12 cellular contexts compared by ENCODE assay signal in the genomic region with DNA sequence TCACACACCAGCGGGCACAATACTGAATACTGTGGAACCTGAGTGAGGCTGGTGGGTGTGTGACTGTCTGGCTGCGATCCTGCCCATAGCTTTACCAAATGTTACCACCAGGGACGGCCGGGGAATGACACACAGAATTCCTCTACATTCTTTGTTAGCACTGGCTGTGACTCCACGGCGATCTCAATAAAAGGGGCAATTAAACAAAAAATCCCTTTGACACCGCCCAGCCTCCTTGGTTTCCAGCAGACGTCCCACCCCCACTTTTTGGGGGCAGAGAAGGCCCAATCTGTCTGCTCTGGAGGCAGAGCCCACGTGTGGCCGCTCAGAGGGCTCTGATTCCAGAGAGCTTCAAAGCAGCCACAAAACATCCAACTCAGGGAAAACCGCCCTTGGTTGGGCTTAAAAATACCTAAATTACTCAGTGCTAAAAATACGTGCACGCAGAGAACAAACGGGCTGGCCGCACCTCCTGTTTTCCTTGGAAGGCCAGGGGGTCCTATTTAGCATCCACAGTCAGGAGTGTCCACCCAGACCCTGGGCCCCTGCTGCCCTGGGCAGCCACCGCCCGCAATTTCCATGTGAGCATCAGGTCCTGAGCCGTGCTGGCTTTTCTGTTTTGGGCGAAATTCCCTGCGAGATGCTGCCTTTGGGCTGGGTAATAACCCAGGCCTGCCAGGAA. TPM values are rescaled to one million over a fixed set of nuclear protein-coding genes. Genes with fewer than 3 reads are reported as not detected.
A peak's percentile ranks its signal among the peaks of the same experiment; 100 is the strongest.
DNase-seq lines count a peak whose midpoint lies in the region; ATAC-seq, FAIRE-seq and TF ChIP-seq lines count a peak whose summit lies in the region.
"Had no signal": no experiment of that assay in that cellular context is flagged by ENCODE, and none has a peak within 500 bp of the region (broad histone marks: within the 10 kb centered on the region; RNA-seq: fewer than 3 reads in every experiment).

No MANE protein-coding gene starts in this region.

- H3K27ac ChIP-seq in HepG2 (ENCODE audit: extremely low read length, insufficient read depth, low read length) (peak overlapping the region; percentile 15), right lobe of liver (no peak overlapping the region), caudate nucleus (ENCODE audit: low read depth, low read length) (peak overlapping the region; percentile 8), aorta (ENCODE audit: low read depth in 1 of 2, low read length in 2 of 2) (peak overlapping the region in 1 of 2 donors; percentile 66), prostate gland (peak overlapping the region in 1 of 2 donors; percentile 70)

- TF ChIP-seq CTCF in HepG2 (CRISPR knock-in tag; IDR thresholded peaks at IDR 0.05) (no peak), right lobe of liver (IDR thresholded peaks at IDR 0.05) (no peak), prostate gland (IDR thresholded peaks at IDR 0.05) (peak in 2 of 4 experiments; percentile 15 to 36)

- CTCF ChIA-PET in HepG2 (lab: Yijun Ruan, JAX; ENCODE audit: low intra/inter-chr PET ratio, low total read pairs): no interaction called here

- ATAC-seq in HepG2 (peak; percentile 57), right lobe of liver (no peak), aorta (ENCODE audit: low FRiP score) (peak; percentile 37), GM18873 (IDR thresholded peaks at IDR 0.05; ENCODE audit: low FRiP score, unreplicated experiment) (no peak)

- no peak for DNase-seq in HepG2 (ENCODE audit: low spot score)
- no peak for DNase-seq in right lobe of liver
- DNase-seq in caudate nucleus (lab: John Stamatoyannopoulos, UW): no peak
- peak; percentile 41 for DNase-seq in left kidney (ENCODE audit: low read depth, low spot score)
- peak in 1 of 2 donors; percentile 71 for DNase-seq in aorta
- no peak for DNase-seq in prostate gland (ENCODE audit: low spot score)
- no peak for DNase-seq in NOMO-1 (lab: John Stamatoyannopoulos, UW; ENCODE audit: unreplicated experiment in 2 of 2)
- DNase-seq: activated CD8-positive, alpha-beta memory T cell treated with anti-CD3 and anti-CD28 coated beads, Interleukin-2, amount 50 U/mL, for 48 hours; BE2C; effector CD8-positive, alpha-beta T cell; stimulated activated CD4-positive, alpha-beta T cell treated with anti-CD3 and anti-CD28 coated beads, Interleukin-2, amount 100 ng/mL, for 24 hours had no signal

- POLR2A ChIA-PET in HepG2 (lab: Yijun Ruan, JAX): interaction anchor here (1.3 to 1.8 kb wide), 2 partner anchors 48 to 55 kb away, joined by 4 to 14 read pairs; a partner anchor contains a TSS

- TF ChIP-seq POLR2A in HepG2 (IDR thresholded peaks at IDR 0.05; ENCODE audit: insufficient read depth in 1 of 2, low read depth in 2 of 2, low read length in 2 of 2) (no peak), right lobe of liver (IDR thresholded peaks at IDR 0.05) (no peak), prostate gland (IDR thresholded peaks at IDR 0.05) (no peak)

- no peaks in the 10 kb centered on the region for H4K20me1 ChIP-seq in HepG2 (ENCODE audit: insufficient read depth, low read length)

- H3K4me1 ChIP-seq in HepG2 (ENCODE audit: insufficient read depth, low read length) (peaks cover 76% of the 10 kb centered on the region), right lobe of liver (peaks cover 0 to 7% (median 0%) of the 10 kb centered on the region in 4 donors), aorta (ENCODE audit: control insufficient read depth in 1 of 2, insufficient read depth in 2 of 2, low read length in 2 of 2) (no peaks in the 10 kb centered on the region), prostate gland (replicated peaks) (peaks cover 7% of the 10 kb centered on the region)
- H3K4me1 ChIP-seq: BE2C had no signal

- no peak overlapping the region for H2AFZ ChIP-seq in HepG2 (ENCODE audit: low read length)

- BruUV-seq in HepG2 (replicated peaks; lab: Mats Ljungman, UMichigan): no TSS peak

- H3K36me3 ChIP-seq in HepG2 (replicated peaks in 1 of 2; ENCODE audit: control insufficient read depth in 1 of 2, insufficient read depth in 2 of 2, low read length in 2 of 2) (no peaks in the 10 kb centered on the region), right lobe of liver (no peaks in the 10 kb centered on the region), aorta (ENCODE audit: control insufficient read depth in 1 of 2, insufficient read depth in 2 of 2, low read length in 1 of 2) (no peaks in the 10 kb centered on the region), prostate gland (no peaks in the 10 kb centered on the region)
- H3K36me3 ChIP-seq: BE2C had no signal

- WGBS in HepG2 (ENCODE audit: low lambda C conversion rate): 8% methylated on average over 16 of the region's 20 CpGs
- 79% methylated on average over 6 of the region's 20 CpGs for WGBS in right lobe of liver (ENCODE audit: insufficient coverage, low coverage, low lambda C conversion rate, missing lambda C conversion rate)
- 5% methylated on average over 20 of the region's 20 CpGs for WGBS in aorta, 2 donors
- 24% methylated on average over 20 of the region's 20 CpGs for WGBS in prostate gland

- intact Hi-C loops in HepG2 (cut with micrococcal nuclease; ENCODE audit: unreplicated experiment): no loop called here
- intact Hi-C loops in right lobe of liver (cut with DNase I): no loop called here
- intact Hi-C loops in aorta (cut with DNase I): no loop called here
- intact Hi-C loops in prostate gland (cut with DNase I): no loop called here

- no peak for TF ChIP-seq EP300 in HepG2 (IDR thresholded peaks at IDR 0.05; ENCODE audit: low read depth in 2 of 2, low read length in 2 of 2)
- no peak for TF ChIP-seq EP300 in HepG2 (CRISPR knock-in tag; IDR thresholded peaks at IDR 0.05; ENCODE audit: borderline replicate concordance)

- H3K4me3 ChIP-seq in HepG2 (replicated peaks in 1 of 3; ENCODE audit: insufficient read depth in 1 of 3, low read depth in 2 of 3, low read length in 3 of 3) (no peak overlapping the region; a peak in 2 of 6 replicates), right lobe of liver (no peak overlapping the region), aorta (ENCODE audit: low read length in 2 of 2) (no peak overlapping the region), prostate gland (no peak overlapping the region)

- no peaks in the 10 kb centered on the region for H3K79me2 ChIP-seq in HepG2 (ENCODE audit: insufficient read depth, low read length)

- H3K4me2 ChIP-seq in HepG2 (ENCODE audit: low read depth, low read length): peak overlapping the region; percentile 48

- H3K9ac ChIP-seq in HepG2 (ENCODE audit: insufficient read depth, low read depth, low read length): no peak overlapping the region

- no peak for FAIRE-seq in HepG2 (lab: Jason Lieb, UNC)

- H3K27me3 ChIP-seq in HepG2 (ENCODE audit: control insufficient read depth in 1 of 2, insufficient read depth in 2 of 2, low read length in 2 of 2): no peaks in the 10 kb centered on the region
- no peaks in the 10 kb centered on the region for H3K27me3 ChIP-seq in right lobe of liver
- no peaks in the 10 kb centered on the region for H3K27me3 ChIP-seq in aorta (ENCODE audit: control insufficient read depth in 1 of 2, insufficient read depth in 2 of 2, low read length in 1 of 2)
- no peaks in the 10 kb centered on the region for H3K27me3 ChIP-seq in prostate gland (replicated peaks; ENCODE audit: insufficient read depth)
- H3K27me3 ChIP-seq: BE2C had no signal

- in situ Hi-C loops in HepG2 (cut with HindIII; ENCODE audit: extremely low pct_ligation_motif_present, low pct_unique_long_range_greater_than_20kb): no loop called here

- H3K9me3 ChIP-seq in HepG2 (ENCODE audit: low read length) (no peaks in the 10 kb centered on the region), right lobe of liver (no peaks in the 10 kb centered on the region), aorta (ENCODE audit: control insufficient read depth, low read length) (no peaks in the 10 kb centered on the region), prostate gland (no peaks in the 10 kb centered on the region)
- H3K9me3 ChIP-seq: BE2C had no signal

- TF ChIP-seq RAD21 in HepG2 (CRISPR knock-in tag; IDR thresholded peaks at IDR 0.05): no peak; the same call in 1 of the 2 replicates

TF ChIP-seq in HepG2, 621 proteins besides CTCF, POLR2A, EP300 and RAD21 (continues in another document):
- peak; percentile 31; the same call in 1 of the 2 replicates for TF ChIP-seq SMC3 (IDR thresholded peaks at IDR 0.05; ENCODE audit: low read length)
- TF ChIP-seq GATAD2A (CRISPR knock-in tag; IDR thresholded peaks at IDR 0.05): 0 out of 2 replicates have a peak, but pooled peaks have one; percentile 7
- TF ChIP-seq NR3C1 (CRISPR knock-in tag; IDR thresholded peaks at IDR 0.05): no peak

RNA-seq across cellular contexts. Expression of a gene that starts 47.8 kb away (rescaled TPM):
- total RNA-seq in HepG2 (2016; rRNA removed; fragmentation: Illumina TruSeq; extraction: Trizol): 3.2 and 4.6 TPM in 2 replicates
- total RNA-seq in HepG2 (2016; cell fraction: cytosol; rRNA removed; fragmentation: Illumina TruSeq; extraction: Trizol; ENCODE audit: low read depth): 0.71 and 0.91 TPM in 2 replicates
- 3.2 and 6.0 TPM in 2 replicates for total RNA-seq in HepG2 (2016; cell fraction: insoluble cytoplasmic fraction; rRNA removed; fragmentation: Illumina TruSeq; extraction: Trizol)
- 1.8 TPM in 2 replicates for total RNA-seq in HepG2 (2016; cell fraction: membrane; rRNA removed; fragmentation: Illumina TruSeq; extraction: Trizol)
- 7.3 and 7.6 TPM in 2 replicates for total RNA-seq in HepG2 (2016; cell fraction: nucleus; rRNA removed; fragmentation: Illumina TruSeq; extraction: Trizol)
- 34.1 and 40.4 TPM in 2 replicates for polyA plus RNA-seq in HepG2 (2011; rRNA removed)
- 40.0 and 43.7 TPM in 2 replicates for polyA plus RNA-seq in HepG2 (2011; cell fraction: cytosol; rRNA removed)
- 66.8 and 77.1 TPM in 2 replicates for polyA plus RNA-seq in HepG2 (2011; cell fraction: nucleus; rRNA removed)
- polyA plus RNA-seq in HepG2 (2012): 11.3 and 22.4 TPM in 2 replicates
- 1.5 and 1.7 TPM in 2 replicates for polyA plus RNA-seq in HepG2 (2016; cell fraction: cytosol; fragmentation: Illumina TruSeq; extraction: Trizol; ENCODE audit: low read depth)
- polyA plus RNA-seq in HepG2 (2016; cell fraction: insoluble cytoplasmic fraction; fragmentation: Illumina TruSeq; extraction: Trizol; ENCODE audit: low read depth): 5.5 and 5.8 TPM in 2 replicates
- 2.3 and 2.5 TPM in 2 replicates for polyA plus RNA-seq in HepG2 (2016; cell fraction: membrane; fragmentation: Illumina TruSeq; extraction: Trizol; ENCODE audit: low read depth)
- polyA plus RNA-seq in HepG2 (2016; cell fraction: nucleus; fragmentation: Illumina TruSeq; extraction: Trizol; ENCODE audit: insufficient read depth, low read depth): 16.6 and 21.3 TPM in 2 replicates
- polyA minus RNA-seq in HepG2 (2011; rRNA and poly(A)+ RNA removed; ENCODE audit: low replicate concordance): 22.5 and 88.0 TPM in 2 replicates
- polyA minus RNA-seq in HepG2 (2011; cell fraction: cytosol; rRNA and poly(A)+ RNA removed): 12.3 and 15.6 TPM in 2 replicates
- polyA minus RNA-seq in HepG2 (2011; cell fraction: nucleus; rRNA and poly(A)+ RNA removed): 35.0 and 45.0 TPM in 2 replicates
- total RNA-seq in right lobe of liver: 100 to 1,000 TPM in 4 of 6 experiments, 10 to 100 TPM in 2; 39.0 to 176 (median 127) TPM
- total RNA-seq in aorta: 100 to 1,000 TPM in 1 of 2 donors, 10 to 100 TPM in 1; 99.5 to 185 TPM
- polyA plus RNA-seq in aorta: 100 to 1,000 TPM; 127 to 262 TPM
- 10 to 100 TPM; 90.7 to 94.6 TPM for total RNA-seq in prostate gland

Comparison
In these comparisons a context has a peak if more than half of its experiments do, and no peak if none do; other contexts are left out.
1. ATAC-seq: peak in HepG2 (single experiment) and aorta (single experiment); none in right lobe of liver (0 of 4) and GM18873 (single experiment).
2. H3K27ac ChIP-seq: peak in HepG2 (single experiment) and caudate nucleus (single experiment); none in right lobe of liver (0 of 3).
3. RNA of a gene that starts 47.8 kb away (total RNA-seq): 99.5 to 185 TPM in aorta, 39.0 to 176 TPM in right lobe of liver and 90.7 to 94.6 TPM in prostate gland; 0.71 to 7.6 TPM in HepG2; every median in the first group is over 4 times any median in the second.